ENCODE assay signal across 1 cellular context in the genomic region with DNA sequence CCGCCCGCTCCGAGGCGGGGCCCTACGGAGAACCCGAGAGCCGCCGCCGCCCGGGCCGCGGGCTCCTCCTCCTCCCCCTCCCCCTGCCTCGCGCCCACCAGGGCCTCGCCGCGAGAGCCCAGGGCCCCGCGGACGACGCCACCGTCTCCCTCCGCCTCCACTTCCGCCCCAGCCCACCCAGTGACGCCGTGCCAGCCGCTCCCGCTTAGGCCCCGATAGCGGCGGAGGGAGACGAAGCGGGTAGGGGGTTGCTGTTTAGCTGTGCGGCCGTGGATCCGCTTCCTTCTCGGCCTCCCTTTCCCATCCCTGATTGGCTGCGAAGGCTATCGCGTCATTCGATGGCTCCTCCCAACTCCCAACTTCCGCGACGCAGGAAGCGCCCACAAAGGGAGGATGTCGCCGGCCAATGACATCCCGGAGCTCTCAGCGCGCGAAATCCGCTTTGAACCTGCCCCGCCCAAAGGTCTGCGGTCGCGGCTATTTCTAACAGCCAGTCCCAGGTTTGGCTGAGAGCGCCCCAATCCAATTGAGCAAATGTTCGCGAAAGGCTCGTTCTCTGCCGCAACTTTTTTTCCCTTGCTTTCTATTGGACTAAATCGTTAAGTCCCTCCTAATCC.
TF ChIP-seq lines count a peak whose summit lies in the region.

A gene (minus strand): TSS at position 277 of the 617 bp plus-strand sequence. CDS start 304 bp downstream, outside the sequence.

TF ChIP-seq in A549, 52 proteins besides CTCF, POLR2A, EP300 and RAD21 (continued from another document):
- TF ChIP-seq, protein P1, sequence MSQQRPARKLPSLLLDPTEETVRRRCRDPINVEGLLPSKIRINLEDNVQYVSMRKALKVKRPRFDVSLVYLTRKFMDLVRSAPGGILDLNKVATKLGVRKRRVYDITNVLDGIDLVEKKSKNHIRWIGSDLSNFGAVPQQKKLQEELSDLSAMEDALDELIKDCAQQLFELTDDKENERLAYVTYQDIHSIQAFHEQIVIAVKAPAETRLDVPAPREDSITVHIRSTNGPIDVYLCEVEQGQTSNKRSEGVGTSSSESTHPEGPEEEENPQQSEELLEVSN (IDR thresholded peaks at IDR 0.05; ENCODE audit: borderline replicate concordance, low read depth): no peak
- TF ChIP-seq ZFP36 (IDR thresholded peaks at IDR 0.05; ENCODE audit: borderline replicate concordance, partially characterized antibody) (no peak), FOSL2 (IDR thresholded peaks at IDR 0.05) (no peak), FOSL2 (CRISPR knock-in tag; IDR thresholded peaks at IDR 0.05) (no peak; the same call in 1 of the 2 replicates), BHLHE40 (IDR thresholded peaks at IDR 0.05; ENCODE audit: low read depth, low read length) (no peak), CHD4 (IDR thresholded peaks at IDR 0.05; ENCODE audit: borderline replicate concordance) (no peak), NPAS2 (CRISPR knock-in tag; IDR thresholded peaks at IDR 0.05; ENCODE audit: borderline replicate concordance) (no peak), TFCP2L1 (CRISPR knock-in tag; IDR thresholded peaks at IDR 0.05) (no peak), EHF (CRISPR knock-in tag; IDR thresholded peaks at IDR 0.05) (no peak), FOXS1 (CRISPR knock-in tag; IDR thresholded peaks at IDR 0.05) (no peak), HOXB5 (CRISPR knock-in tag; IDR thresholded peaks at IDR 0.05) (no peak), PHF8 (IDR thresholded peaks at IDR 0.05; ENCODE audit: borderline replicate concordance, low read depth) (peak; percentile 8), KDM5A (IDR thresholded peaks at IDR 0.05) (no peak), HOXB13 (CRISPR knock-in tag; IDR thresholded peaks at IDR 0.05; ENCODE audit: low read depth) (no peak), SMC3 (IDR thresholded peaks at IDR 0.05) (no peak), HEYL (CRISPR knock-in tag; IDR thresholded peaks at IDR 0.05) (no peak), KDM1A (IDR thresholded peaks at IDR 0.05; ENCODE audit: low read depth) (no peak), CEBPB (IDR thresholded peaks at IDR 0.05) (no peak), RFX5 (IDR thresholded peaks at IDR 0.05) (0 out of 2 replicates have a peak, but pooled peaks have one; percentile 43), ZC3H11A (IDR thresholded peaks at IDR 0.05) (no peak)
- TF ChIP-seq, protein P2, sequence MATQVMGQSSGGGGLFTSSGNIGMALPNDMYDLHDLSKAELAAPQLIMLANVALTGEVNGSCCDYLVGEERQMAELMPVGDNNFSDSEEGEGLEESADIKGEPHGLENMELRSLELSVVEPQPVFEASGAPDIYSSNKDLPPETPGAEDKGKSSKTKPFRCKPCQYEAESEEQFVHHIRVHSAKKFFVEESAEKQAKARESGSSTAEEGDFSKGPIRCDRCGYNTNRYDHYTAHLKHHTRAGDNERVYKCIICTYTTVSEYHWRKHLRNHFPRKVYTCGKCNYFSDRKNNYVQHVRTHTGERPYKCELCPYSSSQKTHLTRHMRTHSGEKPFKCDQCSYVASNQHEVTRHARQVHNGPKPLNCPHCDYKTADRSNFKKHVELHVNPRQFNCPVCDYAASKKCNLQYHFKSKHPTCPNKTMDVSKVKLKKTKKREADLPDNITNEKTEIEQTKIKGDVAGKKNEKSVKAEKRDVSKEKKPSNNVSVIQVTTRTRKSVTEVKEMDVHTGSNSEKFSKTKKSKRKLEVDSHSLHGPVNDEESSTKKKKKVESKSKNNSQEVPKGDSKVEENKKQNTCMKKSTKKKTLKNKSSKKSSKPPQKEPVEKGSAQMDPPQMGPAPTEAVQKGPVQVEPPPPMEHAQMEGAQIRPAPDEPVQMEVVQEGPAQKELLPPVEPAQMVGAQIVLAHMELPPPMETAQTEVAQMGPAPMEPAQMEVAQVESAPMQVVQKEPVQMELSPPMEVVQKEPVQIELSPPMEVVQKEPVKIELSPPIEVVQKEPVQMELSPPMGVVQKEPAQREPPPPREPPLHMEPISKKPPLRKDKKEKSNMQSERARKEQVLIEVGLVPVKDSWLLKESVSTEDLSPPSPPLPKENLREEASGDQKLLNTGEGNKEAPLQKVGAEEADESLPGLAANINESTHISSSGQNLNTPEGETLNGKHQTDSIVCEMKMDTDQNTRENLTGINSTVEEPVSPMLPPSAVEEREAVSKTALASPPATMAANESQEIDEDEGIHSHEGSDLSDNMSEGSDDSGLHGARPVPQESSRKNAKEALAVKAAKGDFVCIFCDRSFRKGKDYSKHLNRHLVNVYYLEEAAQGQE (IDR thresholded peaks at IDR 0.05): peak; percentile 21; the same call in 1 of the 2 replicates
- TF ChIP-seq, protein P3, sequence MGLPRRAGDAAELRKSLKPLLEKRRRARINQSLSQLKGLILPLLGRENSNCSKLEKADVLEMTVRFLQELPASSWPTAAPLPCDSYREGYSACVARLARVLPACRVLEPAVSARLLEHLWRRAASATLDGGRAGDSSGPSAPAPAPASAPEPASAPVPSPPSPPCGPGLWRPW (IDR thresholded peaks at IDR 0.05): no peak
- TF ChIP-seq, protein P4, sequence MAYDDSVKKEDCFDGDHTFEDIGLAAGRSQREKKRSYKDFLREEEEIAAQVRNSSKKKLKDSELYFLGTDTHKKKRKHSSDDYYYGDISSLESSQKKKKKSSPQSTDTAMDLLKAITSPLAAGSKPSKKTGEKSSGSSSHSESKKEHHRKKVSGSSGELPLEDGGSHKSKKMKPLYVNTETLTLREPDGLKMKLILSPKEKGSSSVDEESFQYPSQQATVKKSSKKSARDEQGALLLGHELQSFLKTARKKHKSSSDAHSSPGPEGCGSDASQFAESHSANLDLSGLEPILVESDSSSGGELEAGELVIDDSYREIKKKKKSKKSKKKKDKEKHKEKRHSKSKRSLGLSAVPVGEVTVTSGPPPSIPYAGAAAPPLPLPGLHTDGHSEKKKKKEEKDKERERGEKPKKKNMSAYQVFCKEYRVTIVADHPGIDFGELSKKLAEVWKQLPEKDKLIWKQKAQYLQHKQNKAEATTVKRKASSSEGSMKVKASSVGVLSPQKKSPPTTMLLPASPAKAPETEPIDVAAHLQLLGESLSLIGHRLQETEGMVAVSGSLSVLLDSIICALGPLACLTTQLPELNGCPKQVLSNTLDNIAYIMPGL (CRISPR knock-in tag; IDR thresholded peaks at IDR 0.05; ENCODE audit: borderline replicate concordance): no peak
